19 cellular contexts compared by ENCODE assay signal in genomic region chr1:30752651-30752908, GRCh38. TPM values are rescaled to one million over a fixed set of nuclear protein-coding genes. Genes with fewer than 3 reads are reported as not detected.
A peak's percentile ranks its signal among the peaks of the same experiment; 100 is the strongest.
DNase-seq lines count a peak whose midpoint lies in the region; ATAC-seq, FAIRE-seq and TF ChIP-seq lines count a peak whose summit lies in the region.
"Had no signal": no experiment of that assay in that cellular context is flagged by ENCODE, and none has a peak within 500 bp of the region (broad histone marks: within the 10 kb centered on the region; RNA-seq: fewer than 3 reads in every experiment).

No MANE protein-coding gene starts in this region.

- POLR2A ChIA-PET in CD4-positive, alpha-beta memory T cell (lab: Charles Lee; ENCODE audit: partially characterized antibody) = interaction anchor here (22.1 to 37.5 kb wide), 2 partner anchors 4 to 19 kb away, joined by 1160 read pairs; partner anchors contain the start of genes LAPTM5 and MATN1

- H3K36me3 ChIP-seq in CD4-positive, alpha-beta memory T cell (ENCODE audit: insufficient read depth, low read length) = peaks cover 11% of the 10 kb centered on the region
- H3K36me3 ChIP-seq in kidney (ENCODE audit: control insufficient read depth in 1 of 2, insufficient read depth in 2 of 2, low read length in 2 of 2) (no peaks in the 10 kb centered on the region), WERI-Rb-1 (no peaks in the 10 kb centered on the region)
- H3K36me3 ChIP-seq: esophagus squamous epithelium, uterus had no signal

- H3K36me3 Mint-ChIP-seq in CD4-positive, alpha-beta memory T cell = peaks cover 37 to 69% of the 10 kb centered on the region in 2 donors
- H3K36me3 Mint-ChIP-seq in activated T-helper 1 cell treated with anti-CD3 and anti-CD28 coated beads, Interleukin-12 subunit alpha, Interleukin-12 subunit beta, Interleukin-2, Interleukin-4 antibody, amounts not matched to agents 30 ng/mL and 10 ng/mL and 1 ng/mL, durations not matched to agents 14 hours and 24 hours and 36 hours (ENCODE audit: low read depth) = peaks cover 30% of the 10 kb centered on the region
- no peaks in the 10 kb centered on the region for H3K36me3 Mint-ChIP-seq in natural killer cell

- H3K9me3 ChIP-seq in CD4-positive, alpha-beta memory T cell (ENCODE audit: control insufficient read depth in 1 of 2, low read length in 2 of 2) = no peaks in the 10 kb centered on the region
- H3K9me3 ChIP-seq in kidney (ENCODE audit: control insufficient read depth in 1 of 2, low read length in 2 of 2) (no peaks in the 10 kb centered on the region), WERI-Rb-1 (ENCODE audit: severe bottlenecking) (no peaks in the 10 kb centered on the region)
- H3K9me3 ChIP-seq: esophagus squamous epithelium, heart right ventricle, uterus had no signal

- peak overlapping the region; percentile 57 to 99 (median 76) for H3K4me3 Mint-ChIP-seq in CD4-positive, alpha-beta memory T cell
- peak overlapping the region; percentile 7 for H3K4me3 Mint-ChIP-seq in activated T-helper 1 cell treated with anti-CD3 and anti-CD28 coated beads, Interleukin-12 subunit alpha, Interleukin-12 subunit beta, Interleukin-2, Interleukin-4 antibody, amounts not matched to agents 30 ng/mL and 10 ng/mL and 1 ng/mL, durations not matched to agents 14 hours and 24 hours and 36 hours
- peak overlapping the region; percentile 99 for H3K4me3 Mint-ChIP-seq in natural killer cell

- H3K4me1 Mint-ChIP-seq in CD4-positive, alpha-beta memory T cell = peaks cover 56 to 100% (median 71%) of the 10 kb centered on the region in 4 donors
- peaks cover 89% of the 10 kb centered on the region for H3K4me1 Mint-ChIP-seq in activated T-helper 1 cell treated with anti-CD3 and anti-CD28 coated beads, Interleukin-12 subunit alpha, Interleukin-12 subunit beta, Interleukin-2, Interleukin-4 antibody, amounts not matched to agents 30 ng/mL and 10 ng/mL and 1 ng/mL, durations not matched to agents 14 hours and 24 hours and 36 hours (ENCODE audit: low read depth)
- peaks cover 95 to 96% of the 10 kb centered on the region in 2 donors for H3K4me1 Mint-ChIP-seq in natural killer cell

- peaks cover 0 to 7% (median 0%) of the 10 kb centered on the region in 8 donors for H3K9me3 Mint-ChIP-seq in CD4-positive, alpha-beta memory T cell
- no peaks in the 10 kb centered on the region for H3K9me3 Mint-ChIP-seq in activated T-helper 1 cell treated with anti-CD3 and anti-CD28 coated beads, Interleukin-12 subunit alpha, Interleukin-12 subunit beta, Interleukin-2, Interleukin-4 antibody, amounts not matched to agents 30 ng/mL and 10 ng/mL and 1 ng/mL, durations not matched to agents 14 hours and 24 hours and 36 hours
- H3K9me3 Mint-ChIP-seq in natural killer cell = no peaks in the 10 kb centered on the region

- H3K27ac ChIP-seq in CD4-positive, alpha-beta memory T cell (ENCODE audit: low read depth, low read length) = peak overlapping the region; percentile 92
- H3K27ac ChIP-seq in kidney (ENCODE audit: low read depth in 2 of 2, low read length in 2 of 2) = no peak overlapping the region
- H3K27ac ChIP-seq in WERI-Rb-1 = no peak overlapping the region
- H3K27ac ChIP-seq: coronary artery, RWPE1, uterus had no signal

- H3K27ac Mint-ChIP-seq in CD4-positive, alpha-beta memory T cell = peak overlapping the region; percentile 92 to 99 (median 96)
- peak overlapping the region; percentile 76 for H3K27ac Mint-ChIP-seq in activated T-helper 1 cell treated with anti-CD3 and anti-CD28 coated beads, Interleukin-12 subunit alpha, Interleukin-12 subunit beta, Interleukin-2, Interleukin-4 antibody, amounts not matched to agents 30 ng/mL and 10 ng/mL and 1 ng/mL, durations not matched to agents 14 hours and 24 hours and 36 hours
- peak overlapping the region; percentile 99 to 100 for H3K27ac Mint-ChIP-seq in natural killer cell
- H3K27ac Mint-ChIP-seq: progenitor cell of endocrine pancreas had no signal

- H3K9ac ChIP-seq in kidney (ENCODE audit: low read length in 2 of 2) = no peak overlapping the region

- no peak overlapping the region for H3K4me3 ChIP-seq in CD4-positive, alpha-beta memory T cell (ENCODE audit: low read length in 2 of 2)
- H3K4me3 ChIP-seq in GM12865 (ENCODE audit: low read depth, low read length) (peak overlapping the region; percentile 88), kidney (ENCODE audit: low read length in 2 of 2) (no peak overlapping the region), WERI-Rb-1 (ENCODE audit: low read depth, low read length) (no peak overlapping the region)
- H3K4me3 ChIP-seq: coronary artery, K562, uterus had no signal

- H3K4me1 ChIP-seq in CD4-positive, alpha-beta memory T cell (ENCODE audit: insufficient read depth, low read length) = peaks cover 85% of the 10 kb centered on the region
- no peaks in the 10 kb centered on the region for H3K4me1 ChIP-seq in kidney (ENCODE audit: control insufficient read depth in 1 of 2, insufficient read depth in 1 of 2, low read depth in 1 of 2, low read length in 2 of 2)
- H3K4me1 ChIP-seq: uterus had no signal

- ATAC-seq in natural killer cell = no peak
- ATAC-seq: heart right ventricle, K562 had no signal

- no peaks in the 10 kb centered on the region for H3K27me3 ChIP-seq in CD4-positive, alpha-beta memory T cell (ENCODE audit: insufficient read depth, low read length)
- H3K27me3 ChIP-seq in WERI-Rb-1 (ENCODE audit: insufficient read depth, low read depth, severe bottlenecking) = no peaks in the 10 kb centered on the region
- H3K27me3 ChIP-seq: esophagus squamous epithelium, uterus had no signal

- DNase-seq in CD4-positive, alpha-beta memory T cell = no peak
- no peak for DNase-seq in GM12865 (ENCODE audit: low read depth)
- DNase-seq in activated T-helper 1 cell treated with anti-CD3 and anti-CD28 coated beads, Interleukin-12 subunit alpha, Interleukin-12 subunit beta, Interleukin-2, Interleukin-4 antibody, amounts not matched to agents 30 ng/mL and 10 ng/mL and 1 ng/mL, durations not matched to agents 14 hours and 24 hours and 36 hours (ENCODE audit: low spot score) = no peak
- DNase-seq in natural killer cell = no peak
- no peak for DNase-seq in D721Med (ENCODE audit: insufficient read length, low spot score)
- no peak for DNase-seq in kidney
- DNase-seq in WERI-Rb-1 = no peak
- DNase-seq: esophagus squamous epithelium, GDM1, GOT3, heart right ventricle, NCI-H1694 treated with DMSO at 0.1 percent for 48 hours, NCI-H526 treated with DMSO at 0.1 percent for 48 hours, T-helper 9 cell, uterus had no signal

- intact Hi-C loops in CD4-positive, alpha-beta memory T cell (cut with micrococcal nuclease) = loop anchor here (10.0 kb wide), 1 partner anchor 312 kb away; the partner anchor contains the start of gene PUM1
- intact Hi-C loops in activated T-helper 1 cell treated with anti-CD3 and anti-CD28 coated beads, Interleukin-12 subunit alpha, Interleukin-12 subunit beta, Interleukin-2, Interleukin-4 antibody, amounts not matched to agents 30 ng/mL and 10 ng/mL and 1 ng/mL, durations not matched to agents 14 hours and 24 hours and 36 hours (cut with micrococcal nuclease) = loop anchor here (10.0 kb wide), 2 partner anchors 542 to 892 kb away; partner anchors contain the start of genes PEF1, SNRNP40 and ZCCHC17
- intact Hi-C loops in natural killer cell (cut with micrococcal nuclease) = loop anchor here (10.0 kb wide), 1 partner anchor 552 kb away; no protein-coding TSS in a partner anchor
- intact Hi-C loops in kidney (cut with DNase I) = no loop called here

- TF ChIP-seq CTCF in GM12865 (IDR thresholded peaks at IDR 0.05; ENCODE audit: insufficient read depth, low read depth, low read length, missing control alignments) (no peak), natural killer cell (IDR thresholded peaks at IDR 0.05) (no peak), D721Med (IDR thresholded peaks at IDR 0.05; ENCODE audit: insufficient read depth, missing control alignments) (no peak), kidney (IDR thresholded peaks at IDR 0.05; ENCODE audit: borderline replicate concordance, extremely low read depth, insufficient read depth) (no peak), WERI-Rb-1 (IDR thresholded peaks at IDR 0.05; ENCODE audit: low read depth, low read length) (no peak)

- H3K27me3 Mint-ChIP-seq in CD4-positive, alpha-beta memory T cell = no peaks in the 10 kb centered on the region
- H3K27me3 Mint-ChIP-seq in activated T-helper 1 cell treated with anti-CD3 and anti-CD28 coated beads, Interleukin-12 subunit alpha, Interleukin-12 subunit beta, Interleukin-2, Interleukin-4 antibody, amounts not matched to agents 30 ng/mL and 10 ng/mL and 1 ng/mL, durations not matched to agents 14 hours and 24 hours and 36 hours (ENCODE audit: insufficient read depth) = no peaks in the 10 kb centered on the region
- no peaks in the 10 kb centered on the region for H3K27me3 Mint-ChIP-seq in natural killer cell (ENCODE audit: low read depth in 2 of 2)

- FAIRE-seq in D721Med (lab: Jason Lieb, UNC) (no peak), kidney (lab: Jason Lieb, UNC) (no peak)
- FAIRE-seq: K562 had no signal

- CTCF ChIA-PET in CD4-positive, alpha-beta memory T cell (lab: Charles Lee; ENCODE audit: partially characterized antibody) = interaction anchor here (5.1 to 18.5 kb wide), 3 partner anchors 8 to 32 kb away, joined by 43 to 270 read pairs (median 111); no protein-coding TSS in a partner anchor

RNA-seq across cellular contexts. Expression of gene LAPTM5, which starts 5.0 kb away (rescaled TPM):
- 100 to 1,000 TPM; 587 to 608 TPM for total RNA-seq in CD4-positive, alpha-beta memory T cell
- polyA plus RNA-seq in CD4-positive, alpha-beta memory T cell = 100 to 1,000 TPM; 563 to 851 TPM
- total RNA-seq in activated T-helper 1 cell treated with anti-CD3 and anti-CD28 coated beads, Interleukin-12 subunit alpha, Interleukin-12 subunit beta, Interleukin-2, Interleukin-4 antibody, amounts not matched to agents 30 ng/mL and 10 ng/mL and 1 ng/mL, durations not matched to agents 14 hours and 24 hours and 36 hours = 199 and 214 TPM in 2 replicates
- total RNA-seq in natural killer cell = 100 to 1,000 TPM; 520 to 674 (median 533) TPM
- 108 TPM for total RNA-seq in kidney
- polyA plus RNA-seq in kidney (ENCODE audit: insufficient read depth, low read depth, low replicate concordance) = 23.5 TPM
- total RNA-seq: progenitor cell of endocrine pancreas had no signal

RNA-seq across cellular contexts. Expression of gene MATN1, which starts 29.2 kb away (rescaled TPM):
- total RNA-seq in CD4-positive, alpha-beta memory T cell = under 1 TPM in 1 of 2 experiments, not detected in 1; 0.12 TPM
- polyA plus RNA-seq in CD4-positive, alpha-beta memory T cell = 1 to 10 TPM in 1 of 2 donors, under 1 TPM in 1; 0.53 to 1.2 TPM
- total RNA-seq in activated T-helper 1 cell treated with anti-CD3 and anti-CD28 coated beads, Interleukin-12 subunit alpha, Interleukin-12 subunit beta, Interleukin-2, Interleukin-4 antibody, amounts not matched to agents 30 ng/mL and 10 ng/mL and 1 ng/mL, durations not matched to agents 14 hours and 24 hours and 36 hours = 0.42 and 0.70 TPM in 2 replicates
- 1 to 10 TPM in 2 of 3 donors, under 1 TPM in 1; 0.93 to 1.7 (median 1.2) TPM for total RNA-seq in natural killer cell
- total RNA-seq in kidney = 0.13 TPM
- polyA plus RNA-seq in kidney (ENCODE audit: insufficient read depth, low read depth, low replicate concordance) = not detected
- total RNA-seq: esophagus squamous epithelium, heart right ventricle had no signal
- polyA plus RNA-seq: heart right ventricle had no signal

Comparison
In these comparisons a context has a peak if more than half of its experiments do, and no peak if none do; other contexts are left out.
1. H3K4me3 Mint-ChIP-seq: peak in every context shown above with its lines; median percentile 99 in natural killer cell; 76 in CD4-positive, alpha-beta memory T cell; 7 in activated T-helper 1 cell treated with anti-CD3 and anti-CD28 coated beads, Interleukin-12 subunit alpha, Interleukin-12 subunit beta, Interleukin-2, Interleukin-4 antibody, amounts not matched to agents 30 ng/mL and 10 ng/mL and 1 ng/mL, durations not matched to agents 14 hours and 24 hours and 36 hours.